In genomic region chr1:14660795-14661194, GRCh38 we compare ENCODE assay signal across 18 cellular contexts.
DNase-seq lines count a peak whose midpoint lies in the region; ATAC-seq and TF ChIP-seq lines count a peak whose summit lies in the region.
"Had no signal": no experiment of that assay in that cellular context is flagged by ENCODE, and none has a peak within 500 bp of the region (broad histone marks: within the 10 kb centered on the region; RNA-seq: fewer than 3 reads in every experiment).

No MANE protein-coding gene starts in this region.

- no peak for ATAC-seq in GM18868 (IDR thresholded peaks at IDR 0.05; ENCODE audit: unreplicated experiment)
- ATAC-seq: activated CD8-positive, alpha-beta T cell treated with anti-CD3 and anti-CD28 coated beads for 36 hours; naive thymus-derived CD8-positive, alpha-beta T cell; PC-3 had no signal

- no peak for TF ChIP-seq CTCF in GM12865 (IDR thresholded peaks at IDR 0.05; ENCODE audit: insufficient read depth, low read depth, low read length, missing control alignments)
- TF ChIP-seq CTCF in OCI-LY1 (IDR thresholded peaks at IDR 0.05; ENCODE audit: low read length), result no peak
- no peak for TF ChIP-seq CTCF in fibroblast of lung (conservative IDR thresholded peaks at IDR 0.05 in 1 of 2, IDR thresholded peaks at IDR 0.05 in 1 of 2; ENCODE audit: low read depth in 1 of 2, low read length in 2 of 2)
- no peak for TF ChIP-seq CTCF in nephron progenitor cell (IDR thresholded peaks at IDR 0.05)

- H3K27me3 Mint-ChIP-seq in nephron progenitor cell (ENCODE audit: low read depth, poor library complexity), result peaks cover 7% of the 10 kb centered on the region
- no peaks in the 10 kb centered on the region for H3K27me3 Mint-ChIP-seq in activated CD4-positive, alpha-beta T cell treated with anti-CD3 and anti-CD28 coated beads, Interleukin-2, amount 10 ng/mL, durations not matched to agents 24 days and 14 days

- no peaks in the 10 kb centered on the region for H3K9me2 ChIP-seq in OCI-LY1 (ENCODE audit: low read depth, low read length)
- H3K9me2 ChIP-seq: SK-N-SH had no signal

- H3K4me3 Mint-ChIP-seq in nephron progenitor cell, result no peak overlapping the region
- no peak overlapping the region for H3K4me3 Mint-ChIP-seq in activated CD4-positive, alpha-beta T cell treated with anti-CD3 and anti-CD28 coated beads, Interleukin-2, amount 10 ng/mL, durations not matched to agents 24 days and 14 days
- H3K4me3 Mint-ChIP-seq: activated CD8-positive, alpha-beta T cell treated with anti-CD3 and anti-CD28 coated beads for 36 hours; central memory CD8-positive, alpha-beta T cell; naive thymus-derived CD8-positive, alpha-beta T cell had no signal

- H3K79me2 ChIP-seq in OCI-LY1 (ENCODE audit: insufficient read depth, low read length), result no peaks in the 10 kb centered on the region
- H3K79me2 ChIP-seq in fibroblast of lung (ENCODE audit: control insufficient read depth, insufficient read depth, low read length), result no peaks in the 10 kb centered on the region

- H3K27ac Mint-ChIP-seq in nephron progenitor cell, result peak overlapping the region; percentile 85
- no peak overlapping the region for H3K27ac Mint-ChIP-seq in activated CD4-positive, alpha-beta T cell treated with anti-CD3 and anti-CD28 coated beads, Interleukin-2, amount 10 ng/mL, durations not matched to agents 24 days and 14 days
- H3K27ac Mint-ChIP-seq: activated CD8-positive, alpha-beta T cell treated with anti-CD3 and anti-CD28 coated beads for 36 hours had no signal

- H2AFZ ChIP-seq in OCI-LY1 (ENCODE audit: low read length), result no peak overlapping the region
- no peak overlapping the region for H2AFZ ChIP-seq in fibroblast of lung (ENCODE audit: low read length)

- peaks cover 57% of the 10 kb centered on the region for H3K4me1 ChIP-seq in OCI-LY1 (ENCODE audit: insufficient read depth, low read length, severe bottlenecking)
- H3K4me1 ChIP-seq in fibroblast of lung (ENCODE audit: control insufficient read depth, extremely low read depth, insufficient read depth, low read length), result no peaks in the 10 kb centered on the region
- H3K4me1 ChIP-seq: adrenal gland had no signal

- peaks cover 5% of the 10 kb centered on the region for H3K4me1 Mint-ChIP-seq in nephron progenitor cell
- H3K4me1 Mint-ChIP-seq in activated CD4-positive, alpha-beta T cell treated with anti-CD3 and anti-CD28 coated beads, Interleukin-2, amount 10 ng/mL, durations not matched to agents 24 days and 14 days, result no peaks in the 10 kb centered on the region
- H3K4me1 Mint-ChIP-seq: central memory CD8-positive, alpha-beta T cell had no signal

- H3K9me3 Mint-ChIP-seq in nephron progenitor cell, result peaks cover 5% of the 10 kb centered on the region
- no peaks in the 10 kb centered on the region for H3K9me3 Mint-ChIP-seq in activated CD4-positive, alpha-beta T cell treated with anti-CD3 and anti-CD28 coated beads, Interleukin-2, amount 10 ng/mL, durations not matched to agents 24 days and 14 days
- H3K9me3 Mint-ChIP-seq: activated CD8-positive, alpha-beta T cell treated with anti-CD3 and anti-CD28 coated beads for 36 hours; central memory CD8-positive, alpha-beta T cell had no signal

- intact Hi-C loops in activated CD4-positive, alpha-beta T cell treated with anti-CD3 and anti-CD28 coated beads, Interleukin-2, amount 10 ng/mL, durations not matched to agents 24 days and 14 days (cut with micrococcal nuclease), result no loop called here

- POLR2A ChIA-PET in HEK293T (lab: Yijun Ruan, JAX), result no interaction called here

- H3K4me3 ChIP-seq in GM12865 (ENCODE audit: low read depth, low read length), result no peak overlapping the region
- H3K4me3 ChIP-seq in OCI-LY1 (ENCODE audit: low read depth, low read length, poor library complexity, severe bottlenecking), result peak overlapping the region; percentile 41
- H3K4me3 ChIP-seq in fibroblast of lung (replicated peaks in 1 of 4; ENCODE audit: control extremely low read depth in 1 of 4, insufficient read depth in 1 of 4, low read depth in 3 of 4, low read length in 4 of 4), result no peak overlapping the region
- H3K4me3 ChIP-seq: adrenal gland, left lung had no signal

- H3K9ac ChIP-seq in OCI-LY1 (ENCODE audit: low read length) (peak overlapping the region; percentile 65), fibroblast of lung (ENCODE audit: insufficient read depth, low read length) (no peak overlapping the region)
- H3K9ac ChIP-seq: SK-N-SH had no signal

- H3K27me3 ChIP-seq in OCI-LY1 (ENCODE audit: insufficient read depth, low read length), result no peaks in the 10 kb centered on the region
- no peaks in the 10 kb centered on the region for H3K27me3 ChIP-seq in fibroblast of lung (ENCODE audit: control insufficient read depth, insufficient read depth, low read length)
- H3K27me3 ChIP-seq: adrenal gland, left lung had no signal

- peaks cover 21% of the 10 kb centered on the region for H3K36me3 Mint-ChIP-seq in nephron progenitor cell (ENCODE audit: low read depth)
- no peaks in the 10 kb centered on the region for H3K36me3 Mint-ChIP-seq in activated CD4-positive, alpha-beta T cell treated with anti-CD3 and anti-CD28 coated beads, Interleukin-2, amount 10 ng/mL, durations not matched to agents 24 days and 14 days (ENCODE audit: low read depth)
- H3K36me3 Mint-ChIP-seq: naive thymus-derived CD8-positive, alpha-beta T cell had no signal

- DNase-seq in GM12865 (ENCODE audit: low read depth), result peak; percentile 11
- DNase-seq in fibroblast of lung (ENCODE audit: low read depth in 2 of 2), result no peak
- DNase-seq in nephron progenitor cell, result no peak
- DNase-seq in HEK293T (ENCODE audit: extremely low spot score), result no peak
- no peak for DNase-seq in germinal center (ENCODE audit: low spot score)
- no peak for DNase-seq in activated CD4-positive, alpha-beta T cell treated with anti-CD3 and anti-CD28 coated beads, Interleukin-2, amount 10 ng/mL, durations not matched to agents 24 days and 14 days
- DNase-seq: activated CD8-positive, alpha-beta T cell treated with anti-CD3 and anti-CD28 coated beads for 36 hours; adrenal gland; Calu3; GDM1; left lung; naive thymus-derived CD8-positive, alpha-beta T cell; NCI-H187 treated with DMSO at 0.1 percent for 48 hours; PC-3; SK-N-SH had no signal

- H4K20me1 ChIP-seq in OCI-LY1 (ENCODE audit: insufficient read depth, low read length) (no peaks in the 10 kb centered on the region), fibroblast of lung (ENCODE audit: control insufficient read depth, extremely low read depth, insufficient read depth, low read length) (no peaks in the 10 kb centered on the region)

- no peaks in the 10 kb centered on the region for H3K9me3 ChIP-seq in OCI-LY1 (ENCODE audit: low read length)
- no peaks in the 10 kb centered on the region for H3K9me3 ChIP-seq in fibroblast of lung (ENCODE audit: control insufficient read depth, insufficient read depth, low read depth, low read length)
- H3K9me3 ChIP-seq: adrenal gland, left lung, SK-N-SH had no signal

- no peaks in the 10 kb centered on the region for H3K36me3 ChIP-seq in OCI-LY1 (ENCODE audit: insufficient read depth, low read length)
- no peaks in the 10 kb centered on the region for H3K36me3 ChIP-seq in fibroblast of lung (ENCODE audit: control insufficient read depth, insufficient read depth, low read length)
- H3K36me3 ChIP-seq: adrenal gland, left lung had no signal

- H3F3A ChIP-seq in OCI-LY1 (ENCODE audit: insufficient read depth, low read length), result no peaks in the 10 kb centered on the region

- CTCF ChIA-PET in HEK293T (lab: Yijun Ruan, JAX), result no interaction called here

- H3K4me2 ChIP-seq in OCI-LY1 (ENCODE audit: low read length) (peak overlapping the region; percentile 62), fibroblast of lung (ENCODE audit: extremely low read depth, insufficient read depth, low read length) (peak overlapping the region; percentile 44)
- H3K4me2 ChIP-seq: SK-N-SH had no signal

- H3K27ac ChIP-seq in OCI-LY1 (ENCODE audit: low read depth, low read length, poor library complexity, severe bottlenecking) (peak overlapping the region; percentile 99), fibroblast of lung (ENCODE audit: insufficient read depth, low read length) (no peak overlapping the region)
- H3K27ac ChIP-seq: adrenal gland, left lung had no signal

TF ChIP-seq in HEK293T, 16 proteins besides CTCF, POLR2A, EP300 and RAD21:
- TF ChIP-seq ZNF384 (IDR thresholded peaks at IDR 0.05) (no peak), FOXM1 (IDR thresholded peaks at IDR 0.05; ENCODE audit: borderline replicate concordance) (no peak), SUZ12 (IDR thresholded peaks at IDR 0.05) (no peak), FOXK2 (IDR thresholded peaks at IDR 0.05) (no peak), L3MBTL2 (conservative IDR thresholded peaks at IDR 0.05) (no peak), CTBP1 (IDR thresholded peaks at IDR 0.05; ENCODE audit: borderline replicate concordance) (no peak), FOXA1 (IDR thresholded peaks at IDR 0.05) (no peak)
TF ChIP-seq in HEK293T: peak in this region for 0.
